18 cellular contexts compared by ENCODE assay signal in the genomic region with DNA sequence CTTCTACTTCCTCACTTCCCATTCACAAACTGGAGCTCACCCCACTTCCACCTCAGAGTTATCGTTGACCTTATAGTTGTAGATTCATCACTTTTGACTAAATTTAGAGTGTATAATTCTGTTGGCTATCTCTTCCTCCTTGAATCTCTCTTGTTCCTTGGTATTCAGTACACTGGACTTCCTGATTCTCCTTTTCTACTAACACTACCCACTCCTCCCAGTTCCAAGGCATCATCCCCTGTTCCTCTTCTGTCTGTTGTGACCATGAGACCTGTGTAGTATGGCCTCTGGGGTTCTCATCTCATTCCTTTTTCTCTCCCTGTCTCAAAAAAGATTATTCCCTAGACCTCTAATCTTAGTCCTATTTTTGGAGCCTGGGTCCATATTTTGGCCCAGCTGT. TPM values are rescaled to one million over a fixed set of nuclear protein-coding genes. Genes with fewer than 3 reads are reported as not detected.
A peak's percentile ranks its signal among the peaks of the same experiment; 100 is the strongest.
DNase-seq lines count a peak whose midpoint lies in the region; ATAC-seq and TF ChIP-seq lines count a peak whose summit lies in the region.
"Had no signal": no experiment of that assay in that cellular context is flagged by ENCODE, and none has a peak within 500 bp of the region (broad histone marks: within the 10 kb centered on the region; RNA-seq: fewer than 3 reads in every experiment).

No MANE protein-coding gene starts in this region.

- H3K36me3 ChIP-seq in heart right ventricle, result no peaks in the 10 kb centered on the region
- peaks cover 10% of the 10 kb centered on the region for H3K36me3 ChIP-seq in neutrophil
- H3K36me3 ChIP-seq: BE2C had no signal

- peaks cover 4% of the 10 kb centered on the region for H3K9me3 Mint-ChIP-seq in activated T-helper 1 cell treated with anti-CD3 and anti-CD28 coated beads, Interleukin-12 subunit alpha, Interleukin-12 subunit beta, Interleukin-2, Interleukin-4 antibody, amounts not matched to agents 30 ng/mL and 10 ng/mL and 1 ng/mL, durations not matched to agents 14 hours and 24 hours and 36 hours
- H3K9me3 Mint-ChIP-seq: CD8-positive, alpha-beta memory T cell; H9 had no signal

- no peak overlapping the region for H3K4me3 ChIP-seq in heart right ventricle
- no peak overlapping the region for H3K4me3 ChIP-seq in neutrophil (ENCODE audit: low read depth in 1 of 2, low read length in 1 of 2)
- H3K4me3 ChIP-seq: A549 had no signal

- intact Hi-C loops in Right ventricle myocardium superior (cut with DNase I) (no loop called here), heart right ventricle (cut with DNase I) (no loop called here)
- intact Hi-C loops in activated T-helper 1 cell treated with anti-CD3 and anti-CD28 coated beads, Interleukin-12 subunit alpha, Interleukin-12 subunit beta, Interleukin-2, Interleukin-4 antibody, amounts not matched to agents 30 ng/mL and 10 ng/mL and 1 ng/mL, durations not matched to agents 14 hours and 24 hours and 36 hours (cut with micrococcal nuclease), result no loop called here

- H3K4me3 Mint-ChIP-seq in activated T-helper 1 cell treated with anti-CD3 and anti-CD28 coated beads, Interleukin-12 subunit alpha, Interleukin-12 subunit beta, Interleukin-2, Interleukin-4 antibody, amounts not matched to agents 30 ng/mL and 10 ng/mL and 1 ng/mL, durations not matched to agents 14 hours and 24 hours and 36 hours, result no peak overlapping the region
- H3K4me3 Mint-ChIP-seq: CD8-positive, alpha-beta memory T cell; H9 had no signal

- H3K4me1 Mint-ChIP-seq in activated T-helper 1 cell treated with anti-CD3 and anti-CD28 coated beads, Interleukin-12 subunit alpha, Interleukin-12 subunit beta, Interleukin-2, Interleukin-4 antibody, amounts not matched to agents 30 ng/mL and 10 ng/mL and 1 ng/mL, durations not matched to agents 14 hours and 24 hours and 36 hours (ENCODE audit: low read depth), result peaks cover 11% of the 10 kb centered on the region
- H3K4me1 Mint-ChIP-seq: CD8-positive, alpha-beta memory T cell had no signal

- no peak for DNase-seq in Right ventricle myocardium superior
- no peak for DNase-seq in heart right ventricle
- peak; percentile 15 for DNase-seq in MV-4-11 (lab: John Stamatoyannopoulos, UW)
- DNase-seq in activated T-helper 1 cell treated with anti-CD3 and anti-CD28 coated beads, Interleukin-12 subunit alpha, Interleukin-12 subunit beta, Interleukin-2, Interleukin-4 antibody, amounts not matched to agents 30 ng/mL and 10 ng/mL and 1 ng/mL, durations not matched to agents 14 hours and 24 hours and 36 hours (ENCODE audit: low spot score), result no peak
- no peak for DNase-seq in stimulated activated CD4-positive, alpha-beta T cell treated with anti-CD3 and anti-CD28 coated beads, Interleukin-15, amount 100 ng/mL, for 24 hours
- DNase-seq: BE2C; Caco-2; CD8-positive, alpha-beta memory T cell; DND-41; GDM1; GOT3; H9 had no signal

- ATAC-seq in Right ventricle myocardium superior (ENCODE audit: poor library complexity), result peak; percentile 43
- no peak for ATAC-seq in heart right ventricle
- no peak for ATAC-seq in HG02642 (IDR thresholded peaks at IDR 0.05; ENCODE audit: poor library complexity, unreplicated experiment)
- ATAC-seq: A549 had no signal

- H3K36me3 Mint-ChIP-seq in activated T-helper 1 cell treated with anti-CD3 and anti-CD28 coated beads, Interleukin-12 subunit alpha, Interleukin-12 subunit beta, Interleukin-2, Interleukin-4 antibody, amounts not matched to agents 30 ng/mL and 10 ng/mL and 1 ng/mL, durations not matched to agents 14 hours and 24 hours and 36 hours (ENCODE audit: low read depth), result peaks cover 3% of the 10 kb centered on the region
- H3K36me3 Mint-ChIP-seq: CD8-positive, alpha-beta memory T cell had no signal

- no peak for TF ChIP-seq CTCF in heart right ventricle (IDR thresholded peaks at IDR 0.05)
- TF ChIP-seq CTCF in neutrophil (IDR thresholded peaks at IDR 0.05), result no peak

- H3K27me3 Mint-ChIP-seq in activated T-helper 1 cell treated with anti-CD3 and anti-CD28 coated beads, Interleukin-12 subunit alpha, Interleukin-12 subunit beta, Interleukin-2, Interleukin-4 antibody, amounts not matched to agents 30 ng/mL and 10 ng/mL and 1 ng/mL, durations not matched to agents 14 hours and 24 hours and 36 hours (ENCODE audit: insufficient read depth), result peaks cover 14% of the 10 kb centered on the region

- no peaks in the 10 kb centered on the region for H3K27me3 ChIP-seq in heart right ventricle
- no peaks in the 10 kb centered on the region for H3K27me3 ChIP-seq in neutrophil
- H3K27me3 ChIP-seq: BE2C had no signal

- peak overlapping the region; percentile 61 for H3K27ac Mint-ChIP-seq in activated T-helper 1 cell treated with anti-CD3 and anti-CD28 coated beads, Interleukin-12 subunit alpha, Interleukin-12 subunit beta, Interleukin-2, Interleukin-4 antibody, amounts not matched to agents 30 ng/mL and 10 ng/mL and 1 ng/mL, durations not matched to agents 14 hours and 24 hours and 36 hours
- H3K27ac Mint-ChIP-seq: H9 had no signal

- H3K4me1 ChIP-seq in heart right ventricle (peaks cover 0 to 49% (median 0%) of the 10 kb centered on the region in 9 donors), neutrophil (ENCODE audit: control insufficient read depth in 1 of 2, insufficient read depth in 1 of 2, low read depth in 1 of 2, low read length in 1 of 2) (peaks cover 90 to 98% of the 10 kb centered on the region in 2 experiments)
- H3K4me1 ChIP-seq: BE2C, Caco-2 had no signal

- no peaks in the 10 kb centered on the region for H3K9me3 ChIP-seq in heart right ventricle
- H3K9me3 ChIP-seq in neutrophil, result no peaks in the 10 kb centered on the region
- H3K9me3 ChIP-seq: A549, BE2C, Caco-2 had no signal

- no peak overlapping the region for H3K27ac ChIP-seq in heart right ventricle
- H3K27ac ChIP-seq in neutrophil, result peak overlapping the region; percentile 89
- H3K27ac ChIP-seq: A549, C4-2B had no signal

- 90 to 100% methylated on average over 1 of the region's 1 CpG for WGBS in heart right ventricle, 2 donors

RNA-seq across cellular contexts. Expression of gene GPR87, which starts 5.9 kb away (rescaled TPM):
- not detected for total RNA-seq in Right ventricle myocardium superior
- total RNA-seq in heart right ventricle, result not detected
- polyA plus RNA-seq in heart right ventricle, result under 1 TPM in 1 of 2 donors, not detected in 1; 0.01 TPM
- total RNA-seq in activated T-helper 1 cell treated with anti-CD3 and anti-CD28 coated beads, Interleukin-12 subunit alpha, Interleukin-12 subunit beta, Interleukin-2, Interleukin-4 antibody, amounts not matched to agents 30 ng/mL and 10 ng/mL and 1 ng/mL, durations not matched to agents 14 hours and 24 hours and 36 hours, result 0.62 and 0.93 TPM in 2 replicates
- polyA plus RNA-seq: AG04450; CD8-positive, alpha-beta memory T cell had no signal

RNA-seq across cellular contexts. Expression of gene P2RY13, which starts 6.8 kb away (rescaled TPM):
- total RNA-seq in Right ventricle myocardium superior (1.0 TPM), heart right ventricle (1 to 10 TPM in 2 of 10 donors, under 1 TPM in 8; 0.26 to 4.9 (median 0.44) TPM)
- polyA plus RNA-seq in heart right ventricle, result under 1 TPM; 0.14 to 0.15 TPM
- not detected in 2 replicates for total RNA-seq in activated T-helper 1 cell treated with anti-CD3 and anti-CD28 coated beads, Interleukin-12 subunit alpha, Interleukin-12 subunit beta, Interleukin-2, Interleukin-4 antibody, amounts not matched to agents 30 ng/mL and 10 ng/mL and 1 ng/mL, durations not matched to agents 14 hours and 24 hours and 36 hours
- total RNA-seq: Caco-2; CD8-positive, alpha-beta memory T cell; H9; HT1080 had no signal
- polyA plus RNA-seq: A549; AG04450; CD8-positive, alpha-beta memory T cell had no signal

RNA-seq across cellular contexts. Expression of gene P2RY14, which starts 44.2 kb away (rescaled TPM):
- 3.6 TPM for total RNA-seq in Right ventricle myocardium superior
- 1 to 10 TPM; 1.5 to 5.3 (median 2.7) TPM for total RNA-seq in heart right ventricle
- polyA plus RNA-seq in heart right ventricle, result 1 to 10 TPM in 1 of 2 donors, under 1 TPM in 1; 0.72 to 4.0 TPM
- 7.7 and 9.4 TPM in 2 replicates for total RNA-seq in activated T-helper 1 cell treated with anti-CD3 and anti-CD28 coated beads, Interleukin-12 subunit alpha, Interleukin-12 subunit beta, Interleukin-2, Interleukin-4 antibody, amounts not matched to agents 30 ng/mL and 10 ng/mL and 1 ng/mL, durations not matched to agents 14 hours and 24 hours and 36 hours
- total RNA-seq: Caco-2, H9, HT1080 had no signal
- polyA plus RNA-seq: A549, AG04450 had no signal
